Comparison of ENCODE assay signal across 17 cellular contexts in the genomic region with DNA sequence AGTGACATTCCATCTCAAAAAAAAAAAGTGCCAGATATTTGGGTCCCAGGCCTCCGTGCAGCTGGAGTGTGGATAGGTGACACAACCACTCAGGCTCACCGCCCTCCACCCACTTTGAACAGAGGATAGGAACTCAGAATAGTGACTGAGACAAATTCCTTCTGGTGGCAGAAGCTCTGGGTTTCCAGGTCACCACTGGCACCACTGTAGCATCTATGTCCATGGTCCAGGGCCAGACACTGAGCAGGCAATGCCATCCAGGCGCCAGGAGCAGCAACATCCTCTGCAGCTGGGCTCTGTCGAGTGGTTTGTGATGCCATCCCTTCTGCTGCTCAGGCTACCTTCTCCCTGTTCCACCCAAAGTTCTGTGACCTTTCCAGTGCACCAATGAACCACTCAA.
DNase-seq lines count a peak whose midpoint lies in the region; ATAC-seq and TF ChIP-seq lines count a peak whose summit lies in the region.
"Had no signal": no experiment of that assay in that cellular context is flagged by ENCODE, and none has a peak within 500 bp of the region (broad histone marks: within the 10 kb centered on the region; RNA-seq: fewer than 3 reads in every experiment).

No MANE protein-coding gene starts in this region.

- H3K27ac ChIP-seq in right atrium auricular region (peak overlapping the region in 1 of 2 donors; percentile 75), sigmoid colon (peak overlapping the region; percentile 31 to 81 (median 70)), stomach (peak overlapping the region in 1 of 5 donors; percentile 24)
- H3K27ac ChIP-seq: C4-2B, GM23248 had no signal

- no peaks in the 10 kb centered on the region for H3K9me3 Mint-ChIP-seq in activated CD4-positive, alpha-beta memory T cell treated with anti-CD3 and anti-CD28 coated beads for 36 hours
- H3K9me3 Mint-ChIP-seq: CD4-positive, alpha-beta T cell had no signal

- ATAC-seq in Right ventricle myocardium superior (ENCODE audit: poor library complexity) = peak; percentile 81
- peak; percentile 87 for ATAC-seq in left ventricle myocardium superior

- 86 to 87% methylated on average over 4 of the region's 4 CpGs for WGBS in sigmoid colon, 2 donors
- WGBS in stomach, 5 donors = 85 to 91% (median 86%) methylated on average over 4 of the region's 4 CpGs

- DNase-seq in Right ventricle myocardium superior (peak; percentile 48), right atrium auricular region (ENCODE audit: low spot score) (no peak), left ventricle myocardium superior (peak; percentile 41), sigmoid colon (peak; percentile 85), stomach (no peak), putamen (ENCODE audit: low spot score) (no peak), activated T-cell treated with anti-CD3 and anti-CD28 coated beads for 4 hours (no peak)
- no peak for DNase-seq in activated CD4-positive, alpha-beta memory T cell treated with anti-CD3 and anti-CD28 coated beads for 36 hours
- DNase-seq: 8988T; Caco-2; CD4-positive, alpha-beta T cell; DMS79; GDM1; GM23248 had no signal

- no peak overlapping the region for H3K4me3 ChIP-seq in right atrium auricular region
- no peak overlapping the region for H3K4me3 ChIP-seq in sigmoid colon
- H3K4me3 ChIP-seq in stomach = no peak overlapping the region
- H3K4me3 ChIP-seq: GM23248, HAP-1 had no signal

- no peak overlapping the region for H3K27ac Mint-ChIP-seq in activated CD4-positive, alpha-beta memory T cell treated with anti-CD3 and anti-CD28 coated beads for 36 hours
- H3K27ac Mint-ChIP-seq: B cell; CD4-positive, alpha-beta T cell had no signal

- H3K4me1 Mint-ChIP-seq in activated CD4-positive, alpha-beta memory T cell treated with anti-CD3 and anti-CD28 coated beads for 36 hours (ENCODE audit: low read depth) = no peaks in the 10 kb centered on the region
- H3K4me1 Mint-ChIP-seq: B cell had no signal

- POLR2A ChIA-PET in activated CD4-positive, alpha-beta memory T cell treated with anti-CD3 and anti-CD28 coated beads for 36 hours (lab: Charles Lee) = no interaction called here

- no peaks in the 10 kb centered on the region for H3K36me3 ChIP-seq in right atrium auricular region
- H3K36me3 ChIP-seq in sigmoid colon = no peaks in the 10 kb centered on the region
- H3K36me3 ChIP-seq in stomach = no peaks in the 10 kb centered on the region
- H3K36me3 ChIP-seq: HAP-1 had no signal

- no peak for TF ChIP-seq CTCF in right atrium auricular region (IDR thresholded peaks at IDR 0.05)
- TF ChIP-seq CTCF in sigmoid colon (IDR thresholded peaks at IDR 0.05) = no peak
- no peak for TF ChIP-seq CTCF in stomach (IDR thresholded peaks at IDR 0.05)

- H3K36me3 Mint-ChIP-seq in activated CD4-positive, alpha-beta memory T cell treated with anti-CD3 and anti-CD28 coated beads for 36 hours = no peaks in the 10 kb centered on the region

- intact Hi-C loops in Right ventricle myocardium superior (cut with DNase I) = no loop called here
- intact Hi-C loops in left ventricle myocardium superior (cut with micrococcal nuclease) = no loop called here
- intact Hi-C loops in sigmoid colon (cut with DNase I) = loop anchor here (5.0 kb wide), 1 partner anchor 417 kb away; no protein-coding TSS in a partner anchor
- intact Hi-C loops in stomach (cut with DNase I; ENCODE audit: low total_unique reads) = no loop called here
- intact Hi-C loops in activated CD4-positive, alpha-beta memory T cell treated with anti-CD3 and anti-CD28 coated beads for 36 hours (cut with micrococcal nuclease) = no loop called here

- H3K4me1 ChIP-seq in right atrium auricular region (no peaks in the 10 kb centered on the region), sigmoid colon (peaks cover 0 to 44% (median 24%) of the 10 kb centered on the region in 4 donors), stomach (peaks cover 0 to 4% (median 0%) of the 10 kb centered on the region in 4 donors)
- H3K4me1 ChIP-seq: HAP-1 had no signal

- TF ChIP-seq EP300 in sigmoid colon (IDR thresholded peaks at IDR 0.05) (no peak), stomach (IDR thresholded peaks at IDR 0.05) (no peak)

- H3K4me3 Mint-ChIP-seq in activated CD4-positive, alpha-beta memory T cell treated with anti-CD3 and anti-CD28 coated beads for 36 hours = no peak overlapping the region
- H3K4me3 Mint-ChIP-seq: B cell; CD4-positive, alpha-beta T cell had no signal

- H3K27me3 ChIP-seq in right atrium auricular region = no peaks in the 10 kb centered on the region
- no peaks in the 10 kb centered on the region for H3K27me3 ChIP-seq in sigmoid colon
- no peaks in the 10 kb centered on the region for H3K27me3 ChIP-seq in stomach

- H3K9me3 ChIP-seq in right atrium auricular region = no peaks in the 10 kb centered on the region
- no peaks in the 10 kb centered on the region for H3K9me3 ChIP-seq in sigmoid colon
- H3K9me3 ChIP-seq in stomach = no peaks in the 10 kb centered on the region
- H3K9me3 ChIP-seq: Caco-2, HAP-1 had no signal

- no peaks in the 10 kb centered on the region for H3K27me3 Mint-ChIP-seq in activated CD4-positive, alpha-beta memory T cell treated with anti-CD3 and anti-CD28 coated beads for 36 hours
- H3K27me3 Mint-ChIP-seq: B cell; CD4-positive, alpha-beta T cell had no signal

- no peak for TF ChIP-seq POLR2A in sigmoid colon (IDR thresholded peaks at IDR 0.05)
- no peak for TF ChIP-seq POLR2A in stomach (IDR thresholded peaks at IDR 0.05)

- CTCF ChIA-PET in activated CD4-positive, alpha-beta memory T cell treated with anti-CD3 and anti-CD28 coated beads for 36 hours (lab: Charles Lee) = interaction anchor here (0.7 kb wide), 1 partner anchor 42 kb away, joined by 3 read pairs; no protein-coding TSS in a partner anchor

Comparison
In these comparisons a context has a peak if more than half of its experiments do, and no peak if none do; other contexts are left out.
1. DNase-seq: peak in Right ventricle myocardium superior (single experiment), left ventricle myocardium superior (single experiment) and sigmoid colon (single experiment); none in right atrium auricular region (single experiment), stomach (single experiment), putamen (single experiment), activated CD4-positive, alpha-beta memory T cell treated with anti-CD3 and anti-CD28 coated beads for 36 hours (single experiment) and activated T-cell treated with anti-CD3 and anti-CD28 coated beads for 4 hours (single experiment).